8 cellular contexts compared by ENCODE assay signal in genomic region chr3:107927361-107928083, GRCh38.
DNase-seq lines count a peak whose midpoint lies in the region; ATAC-seq and FAIRE-seq lines count a peak whose summit lies in the region.

No MANE protein-coding gene starts in this region.

- POLR2A ChIA-PET in activated CD8-positive, alpha-beta T cell treated with anti-CD3 and anti-CD28 coated beads, Interleukin-2, amount 10 ng/mL, durations not matched to agents 7 days and 5 days (lab: Charles Lee), result interaction anchor here (0.7 to 1.5 kb wide), 8 partner anchors 10 to 206 kb away, joined by 3 to 5 read pairs (median 3); no protein-coding TSS in a partner anchor

- H3K27ac Mint-ChIP-seq in activated CD8-positive, alpha-beta T cell treated with anti-CD3 and anti-CD28 coated beads, Interleukin-2, amount 10 ng/mL, durations not matched to agents 7 days and 5 days, result no peak overlapping the region

- peaks cover 13% of the 10 kb centered on the region for H3K4me1 Mint-ChIP-seq in activated CD8-positive, alpha-beta T cell treated with anti-CD3 and anti-CD28 coated beads, Interleukin-2, amount 10 ng/mL, durations not matched to agents 7 days and 5 days (ENCODE audit: low read depth)

- no peaks in the 10 kb centered on the region for H3K9me3 Mint-ChIP-seq in activated CD8-positive, alpha-beta T cell treated with anti-CD3 and anti-CD28 coated beads, Interleukin-2, amount 10 ng/mL, durations not matched to agents 7 days and 5 days (ENCODE audit: insufficient read depth)

- no peaks in the 10 kb centered on the region for H3K36me3 Mint-ChIP-seq in activated CD8-positive, alpha-beta T cell treated with anti-CD3 and anti-CD28 coated beads, Interleukin-2, amount 10 ng/mL, durations not matched to agents 7 days and 5 days (ENCODE audit: low read depth)

- CTCF ChIA-PET in activated CD8-positive, alpha-beta T cell treated with anti-CD3 and anti-CD28 coated beads, Interleukin-2, amount 10 ng/mL, durations not matched to agents 7 days and 5 days (lab: Charles Lee), result interaction anchor here (0.6 to 3.7 kb wide), 77 partner anchors 8 to 691 kb away, joined by 3 to 23 read pairs (median 4); no protein-coding TSS in a partner anchor

- DNase-seq in Ammon's horn (ENCODE audit: low spot score), result peak; percentile 92
- peak; percentile 71 for DNase-seq in GM19239 (ENCODE audit: insufficient read length, low spot score)
- DNase-seq in NCI-H748 (lab: John Stamatoyannopoulos, UW; ENCODE audit: unreplicated experiment), result peak; percentile 84
- DNase-seq in activated CD8-positive, alpha-beta T cell treated with anti-CD3 and anti-CD28 coated beads, Interleukin-2, amount 10 ng/mL, durations not matched to agents 7 days and 5 days, result peak; percentile 77
- peak; percentile 49 for DNase-seq in effector CD4-positive, alpha-beta T cell
- peak; percentile 91 for DNase-seq in medulla oblongata (ENCODE audit: extremely low spot score)
- DNase-seq in stimulated activated CD4-positive, alpha-beta T cell treated with anti-CD3 and anti-CD28 coated beads, TNF-alpha, amount 100 ng/mL, for 4 hours (ENCODE audit: low read depth in 3 of 3), result peak; percentile 32 to 56 (median 50)

- peaks cover 10% of the 10 kb centered on the region for H3K27me3 Mint-ChIP-seq in activated CD8-positive, alpha-beta T cell treated with anti-CD3 and anti-CD28 coated beads, Interleukin-2, amount 10 ng/mL, durations not matched to agents 7 days and 5 days (ENCODE audit: low read depth)

- H3K4me3 Mint-ChIP-seq in activated CD8-positive, alpha-beta T cell treated with anti-CD3 and anti-CD28 coated beads, Interleukin-2, amount 10 ng/mL, durations not matched to agents 7 days and 5 days, result peak overlapping the region; percentile 78

- peak; percentile 89 for FAIRE-seq in GM19239 (lab: Jason Lieb, UNC)

- ATAC-seq in HG03378 (IDR thresholded peaks at IDR 0.05; ENCODE audit: unreplicated experiment), result peak; percentile 84
- ATAC-seq in activated CD8-positive, alpha-beta T cell treated with anti-CD3 and anti-CD28 coated beads, Interleukin-2, amount 10 ng/mL, durations not matched to agents 7 days and 5 days, result peak; percentile 99

Comparison
In these comparisons a context has a peak if more than half of its experiments do, and no peak if none do; other contexts are left out.
1. Peak in every context shown above with its lines: DNase-seq and ATAC-seq.